2 cellular contexts compared by ENCODE assay signal in genomic region chr14:51822499-51822898, GRCh38.
TF ChIP-seq lines count a peak whose summit lies in the region.

No MANE protein-coding gene starts in this region.

TF ChIP-seq in SK-N-SH treated with all-trans-retinoic acid at 6 μM for 48 hours, 23 proteins besides CTCF, POLR2A, EP300 and RAD21 (continued from another document):
- TF ChIP-seq GLIS3 (CRISPR knock-in tag; IDR thresholded peaks at IDR 0.05) (no peak), OSR1 (CRISPR knock-in tag; IDR thresholded peaks at IDR 0.05) (no peak), ISL1 (CRISPR knock-in tag; IDR thresholded peaks at IDR 0.05) (no peak), CREB5 (CRISPR knock-in tag; IDR thresholded peaks at IDR 0.05; ENCODE audit: low read depth) (no peak), PATZ1 (CRISPR knock-in tag; IDR thresholded peaks at IDR 0.05; ENCODE audit: borderline replicate concordance) (no peak)
- TF ChIP-seq, protein P1, sequence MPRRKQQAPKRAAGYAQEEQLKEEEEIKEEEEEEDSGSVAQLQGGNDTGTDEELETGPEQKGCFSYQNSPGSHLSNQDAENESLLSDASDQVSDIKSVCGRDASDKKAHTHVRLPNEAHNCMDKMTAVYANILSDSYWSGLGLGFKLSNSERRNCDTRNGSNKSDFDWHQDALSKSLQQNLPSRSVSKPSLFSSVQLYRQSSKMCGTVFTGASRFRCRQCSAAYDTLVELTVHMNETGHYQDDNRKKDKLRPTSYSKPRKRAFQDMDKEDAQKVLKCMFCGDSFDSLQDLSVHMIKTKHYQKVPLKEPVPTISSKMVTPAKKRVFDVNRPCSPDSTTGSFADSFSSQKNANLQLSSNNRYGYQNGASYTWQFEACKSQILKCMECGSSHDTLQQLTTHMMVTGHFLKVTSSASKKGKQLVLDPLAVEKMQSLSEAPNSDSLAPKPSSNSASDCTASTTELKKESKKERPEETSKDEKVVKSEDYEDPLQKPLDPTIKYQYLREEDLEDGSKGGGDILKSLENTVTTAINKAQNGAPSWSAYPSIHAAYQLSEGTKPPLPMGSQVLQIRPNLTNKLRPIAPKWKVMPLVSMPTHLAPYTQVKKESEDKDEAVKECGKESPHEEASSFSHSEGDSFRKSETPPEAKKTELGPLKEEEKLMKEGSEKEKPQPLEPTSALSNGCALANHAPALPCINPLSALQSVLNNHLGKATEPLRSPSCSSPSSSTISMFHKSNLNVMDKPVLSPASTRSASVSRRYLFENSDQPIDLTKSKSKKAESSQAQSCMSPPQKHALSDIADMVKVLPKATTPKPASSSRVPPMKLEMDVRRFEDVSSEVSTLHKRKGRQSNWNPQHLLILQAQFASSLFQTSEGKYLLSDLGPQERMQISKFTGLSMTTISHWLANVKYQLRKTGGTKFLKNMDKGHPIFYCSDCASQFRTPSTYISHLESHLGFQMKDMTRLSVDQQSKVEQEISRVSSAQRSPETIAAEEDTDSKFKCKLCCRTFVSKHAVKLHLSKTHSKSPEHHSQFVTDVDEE (CRISPR knock-in tag; IDR thresholded peaks at IDR 0.05): no peak

TF ChIP-seq in SK-N-SH, 30 proteins besides CTCF, POLR2A, EP300 and RAD21 (continued from another document):
- TF ChIP-seq USF2 (IDR thresholded peaks at IDR 0.05; ENCODE audit: borderline replicate concordance, low read depth, low read length): no peak
- no peak for TF ChIP-seq YY1 (IDR thresholded peaks at IDR 0.05; ENCODE audit: low read depth)
- TF ChIP-seq IRF3 (IDR thresholded peaks at IDR 0.05; ENCODE audit: low read depth, low read length): no peak
